17 cellular contexts compared by ENCODE assay signal in genomic region chr19:5969476-5969875, GRCh38. TPM values are rescaled to one million over a fixed set of nuclear protein-coding genes. Genes with fewer than 3 reads are reported as not detected.
DNase-seq lines count a peak whose midpoint lies in the region; ATAC-seq and TF ChIP-seq lines count a peak whose summit lies in the region.
"Had no signal": no experiment of that assay in that cellular context is flagged by ENCODE, and none has a peak within 500 bp of the region (broad histone marks: within the 10 kb centered on the region; RNA-seq: fewer than 3 reads in every experiment).

No MANE protein-coding gene starts in this region.

- CTCF ChIA-PET in naive thymus-derived CD4-positive, alpha-beta T cell (lab: Charles Lee): no interaction called here

- H3K4me1 ChIP-seq in naive thymus-derived CD4-positive, alpha-beta T cell (ENCODE audit: control insufficient read depth in 2 of 2, insufficient read depth in 2 of 2, low read length in 2 of 2): peaks cover 25 to 63% of the 10 kb centered on the region in 2 donors
- H3K4me1 ChIP-seq in Karpas-422 (ENCODE audit: low read length): peaks cover 31% of the 10 kb centered on the region

- TF ChIP-seq CTCF in type B pancreatic cell (conservative IDR thresholded peaks at IDR 0.05): no peak

- H3K4me3 Mint-ChIP-seq in activated naive CD8-positive, alpha-beta T cell: no peak overlapping the region
- no peak overlapping the region for H3K4me3 Mint-ChIP-seq in activated naive CD8-positive, alpha-beta T cell treated with anti-CD3 and anti-CD28 coated beads, Interleukin-2, amount 50 U/mL, for 24 hours
- H3K4me3 Mint-ChIP-seq in activated naive CD8-positive, alpha-beta T cell treated with anti-CD3 and anti-CD28 coated beads for 36 hours: no peak overlapping the region
- H3K4me3 Mint-ChIP-seq in naive thymus-derived CD4-positive, alpha-beta T cell: no peak overlapping the region
- H3K4me3 Mint-ChIP-seq in type B pancreatic cell: no peak overlapping the region

- peak overlapping the region; percentile 53 for H3K27ac ChIP-seq in naive thymus-derived CD4-positive, alpha-beta T cell (ENCODE audit: low read depth, low read length)
- no peak overlapping the region for H3K27ac ChIP-seq in Karpas-422 (ENCODE audit: low read length)

- peaks cover 89% of the 10 kb centered on the region for H3K4me1 Mint-ChIP-seq in activated naive CD8-positive, alpha-beta T cell (ENCODE audit: low read depth)
- peaks cover 86% of the 10 kb centered on the region for H3K4me1 Mint-ChIP-seq in activated naive CD8-positive, alpha-beta T cell treated with anti-CD3 and anti-CD28 coated beads, Interleukin-2, amount 50 U/mL, for 24 hours
- peaks cover 77% of the 10 kb centered on the region for H3K4me1 Mint-ChIP-seq in activated naive CD8-positive, alpha-beta T cell treated with anti-CD3 and anti-CD28 coated beads for 36 hours
- peaks cover 53 to 96% (median 90%) of the 10 kb centered on the region in 7 donors for H3K4me1 Mint-ChIP-seq in naive thymus-derived CD4-positive, alpha-beta T cell
- peaks cover 33% of the 10 kb centered on the region for H3K4me1 Mint-ChIP-seq in type B pancreatic cell (ENCODE audit: unreplicated experiment)

- H3K4me3 ChIP-seq in naive thymus-derived CD4-positive, alpha-beta T cell (ENCODE audit: low read length): no peak overlapping the region
- no peak overlapping the region for H3K4me3 ChIP-seq in Karpas-422 (ENCODE audit: low read length)

- POLR2A ChIA-PET in naive thymus-derived CD4-positive, alpha-beta T cell (lab: Charles Lee): no interaction called here

- peaks cover 75% of the 10 kb centered on the region for H4K20me1 ChIP-seq in Karpas-422 (ENCODE audit: insufficient read depth, low read depth, low read length)

- H3K79me2 ChIP-seq in Karpas-422 (ENCODE audit: low read length): peaks cover 100% of the 10 kb centered on the region

- H3K4me2 ChIP-seq in Karpas-422 (ENCODE audit: low read depth, low read length, poor library complexity, severe bottlenecking): no peak overlapping the region

- H3K9me3 ChIP-seq in naive thymus-derived CD4-positive, alpha-beta T cell (ENCODE audit: control insufficient read depth in 2 of 3, low read length in 3 of 3): no peaks in the 10 kb centered on the region
- H3K9me3 ChIP-seq in Karpas-422 (ENCODE audit: low read length): no peaks in the 10 kb centered on the region

- peaks cover 4% of the 10 kb centered on the region for H3K36me3 Mint-ChIP-seq in activated naive CD8-positive, alpha-beta T cell
- peaks cover 30% of the 10 kb centered on the region for H3K36me3 Mint-ChIP-seq in activated naive CD8-positive, alpha-beta T cell treated with anti-CD3 and anti-CD28 coated beads, Interleukin-2, amount 50 U/mL, for 24 hours (ENCODE audit: low read depth)
- peaks cover 26% of the 10 kb centered on the region for H3K36me3 Mint-ChIP-seq in activated naive CD8-positive, alpha-beta T cell treated with anti-CD3 and anti-CD28 coated beads for 36 hours
- peaks cover 0 to 9% (median 6%) of the 10 kb centered on the region in 5 donors for H3K36me3 Mint-ChIP-seq in naive thymus-derived CD4-positive, alpha-beta T cell
- no peaks in the 10 kb centered on the region for H3K36me3 Mint-ChIP-seq in type B pancreatic cell

- no peaks in the 10 kb centered on the region for H3K27me3 Mint-ChIP-seq in activated naive CD8-positive, alpha-beta T cell
- H3K27me3 Mint-ChIP-seq in activated naive CD8-positive, alpha-beta T cell treated with anti-CD3 and anti-CD28 coated beads, Interleukin-2, amount 50 U/mL, for 24 hours: no peaks in the 10 kb centered on the region
- no peaks in the 10 kb centered on the region for H3K27me3 Mint-ChIP-seq in activated naive CD8-positive, alpha-beta T cell treated with anti-CD3 and anti-CD28 coated beads for 36 hours
- no peaks in the 10 kb centered on the region for H3K27me3 Mint-ChIP-seq in naive thymus-derived CD4-positive, alpha-beta T cell
- H3K27me3 Mint-ChIP-seq in type B pancreatic cell: no peaks in the 10 kb centered on the region
- H3K27me3 Mint-ChIP-seq: IgD-negative memory B cell; stimulated activated naive CD8-positive, alpha-beta T cell treated with anti-CD3 and anti-CD28 coated beads, Interleukin-15, amount 100 ng/mL, for 72 hours had no signal

- H3K27ac Mint-ChIP-seq in activated naive CD8-positive, alpha-beta T cell: peak overlapping the region; percentile 72
- no peak overlapping the region for H3K27ac Mint-ChIP-seq in activated naive CD8-positive, alpha-beta T cell treated with anti-CD3 and anti-CD28 coated beads, Interleukin-2, amount 50 U/mL, for 24 hours
- peak overlapping the region; percentile 12 for H3K27ac Mint-ChIP-seq in activated naive CD8-positive, alpha-beta T cell treated with anti-CD3 and anti-CD28 coated beads for 36 hours
- peak overlapping the region in 8 of 9 donors; percentile 41 to 88 (median 68) for H3K27ac Mint-ChIP-seq in naive thymus-derived CD4-positive, alpha-beta T cell
- H3K27ac Mint-ChIP-seq in type B pancreatic cell: peak overlapping the region; percentile 88

- no peak for ATAC-seq in activated naive CD8-positive, alpha-beta T cell treated with anti-CD3 and anti-CD28 coated beads, Interleukin-2, amount 50 U/mL, for 24 hours
- ATAC-seq in naive thymus-derived CD4-positive, alpha-beta T cell: no peak
- ATAC-seq in GM18502 (IDR thresholded peaks at IDR 0.05; ENCODE audit: poor library complexity, unreplicated experiment) (no peak), HG03095 (IDR thresholded peaks at IDR 0.05; ENCODE audit: unreplicated experiment) (no peak)

- H3K9me2 ChIP-seq in Karpas-422 (replicated peaks; ENCODE audit: insufficient read depth, low read length): no peaks in the 10 kb centered on the region

- H3K27me3 ChIP-seq in naive thymus-derived CD4-positive, alpha-beta T cell (ENCODE audit: control insufficient read depth in 2 of 2, insufficient read depth in 2 of 2, low read length in 2 of 2): no peaks in the 10 kb centered on the region
- no peaks in the 10 kb centered on the region for H3K27me3 ChIP-seq in Karpas-422 (ENCODE audit: low read length)

- H3K36me3 ChIP-seq in naive thymus-derived CD4-positive, alpha-beta T cell (ENCODE audit: control insufficient read depth in 2 of 3, insufficient read depth in 3 of 3, low read length in 3 of 3): peaks cover 4 to 23% (median 5%) of the 10 kb centered on the region in 3 experiments
- peaks cover 11% of the 10 kb centered on the region; the same call in 1 of the 2 replicates for H3K36me3 ChIP-seq in Karpas-422 (ENCODE audit: insufficient read depth, low read length)

- H3K9me3 Mint-ChIP-seq in activated naive CD8-positive, alpha-beta T cell (ENCODE audit: low read depth): no peaks in the 10 kb centered on the region
- no peaks in the 10 kb centered on the region for H3K9me3 Mint-ChIP-seq in activated naive CD8-positive, alpha-beta T cell treated with anti-CD3 and anti-CD28 coated beads, Interleukin-2, amount 50 U/mL, for 24 hours
- no peaks in the 10 kb centered on the region for H3K9me3 Mint-ChIP-seq in activated naive CD8-positive, alpha-beta T cell treated with anti-CD3 and anti-CD28 coated beads for 36 hours
- no peaks in the 10 kb centered on the region for H3K9me3 Mint-ChIP-seq in naive thymus-derived CD4-positive, alpha-beta T cell
- H3K9me3 Mint-ChIP-seq in type B pancreatic cell: no peaks in the 10 kb centered on the region
- H3K9me3 Mint-ChIP-seq: IgD-negative memory B cell; stimulated activated naive CD8-positive, alpha-beta T cell treated with anti-CD3 and anti-CD28 coated beads, Interleukin-15, amount 100 ng/mL, for 72 hours had no signal

- no peak overlapping the region for H2AFZ ChIP-seq in Karpas-422 (ENCODE audit: low read length)

- no peak overlapping the region for H3K9ac ChIP-seq in Karpas-422 (ENCODE audit: low read length)

- DNase-seq in activated naive CD8-positive, alpha-beta T cell treated with anti-CD3 and anti-CD28 coated beads, Interleukin-2, amount 50 U/mL, for 24 hours: no peak
- DNase-seq in activated naive CD8-positive, alpha-beta T cell treated with anti-CD3 and anti-CD28 coated beads for 36 hours: no peak
- no peak for DNase-seq in naive thymus-derived CD4-positive, alpha-beta T cell
- DNase-seq in type B pancreatic cell (ENCODE audit: extremely low spot score, unreplicated experiment): no peak
- DNase-seq in Karpas-422: no peak
- DNase-seq: amygdala; dermis blood vessel endothelial cell; NCI-H1092; NCI-H226; OCI-M1; small intestine; stimulated activated naive CD8-positive, alpha-beta T cell treated with anti-CD3 and anti-CD28 coated beads, Interleukin-15, amount 100 ng/mL, for 72 hours; WERI-Rb-1 had no signal

- intact Hi-C loops in naive thymus-derived CD4-positive, alpha-beta T cell (cut with micrococcal nuclease): loop anchor here (5.0 kb wide), 2 partner anchors 53 to 167 kb away; no protein-coding TSS in a partner anchor

RNA-seq across cellular contexts. Expression of gene RANBP3, which starts 8.5 kb away (rescaled TPM):
- total RNA-seq in activated naive CD8-positive, alpha-beta T cell treated with anti-CD3 and anti-CD28 coated beads for 36 hours: 100 to 1,000 TPM in 1 of 2 experiments, 10 to 100 TPM in 1; 94.0 to 109 TPM
- 100 to 1,000 TPM in 1 of 5 experiments, 10 to 100 TPM in 4; 88.3 to 104 (median 94.0) TPM for total RNA-seq in naive thymus-derived CD4-positive, alpha-beta T cell
- polyA plus RNA-seq in naive thymus-derived CD4-positive, alpha-beta T cell: 10 to 100 TPM in 1 of 2 donors, 1 to 10 TPM in 1; 7.0 to 12.4 TPM
- total RNA-seq in type B pancreatic cell (ENCODE audit: low replicate concordance): 75.5 and 92.4 TPM in 2 replicates
- 34.0 and 44.8 TPM in 2 replicates for total RNA-seq in Karpas-422 (2014; rRNA removed; shearing (Covaris generic); ENCODE audit: low replicate concordance)

RNA-seq across cellular contexts. Expression of gene CAPS, which starts 55.4 kb away (rescaled TPM):
- 1 to 10 TPM; 1.9 to 2.6 TPM for total RNA-seq in activated naive CD8-positive, alpha-beta T cell treated with anti-CD3 and anti-CD28 coated beads for 36 hours
- 10 to 100 TPM; 22.1 to 80.6 (median 58.5) TPM for total RNA-seq in naive thymus-derived CD4-positive, alpha-beta T cell
- polyA plus RNA-seq in naive thymus-derived CD4-positive, alpha-beta T cell: 1 to 10 TPM; 1.6 to 4.1 TPM
- 13.9 and 14.1 TPM in 2 replicates for total RNA-seq in type B pancreatic cell (ENCODE audit: low replicate concordance)
- 3.8 and 17.8 TPM in 2 replicates for total RNA-seq in Karpas-422 (2014; rRNA removed; shearing (Covaris generic); ENCODE audit: low replicate concordance)
